10 cellular contexts compared by ENCODE assay signal in the genomic region with DNA sequence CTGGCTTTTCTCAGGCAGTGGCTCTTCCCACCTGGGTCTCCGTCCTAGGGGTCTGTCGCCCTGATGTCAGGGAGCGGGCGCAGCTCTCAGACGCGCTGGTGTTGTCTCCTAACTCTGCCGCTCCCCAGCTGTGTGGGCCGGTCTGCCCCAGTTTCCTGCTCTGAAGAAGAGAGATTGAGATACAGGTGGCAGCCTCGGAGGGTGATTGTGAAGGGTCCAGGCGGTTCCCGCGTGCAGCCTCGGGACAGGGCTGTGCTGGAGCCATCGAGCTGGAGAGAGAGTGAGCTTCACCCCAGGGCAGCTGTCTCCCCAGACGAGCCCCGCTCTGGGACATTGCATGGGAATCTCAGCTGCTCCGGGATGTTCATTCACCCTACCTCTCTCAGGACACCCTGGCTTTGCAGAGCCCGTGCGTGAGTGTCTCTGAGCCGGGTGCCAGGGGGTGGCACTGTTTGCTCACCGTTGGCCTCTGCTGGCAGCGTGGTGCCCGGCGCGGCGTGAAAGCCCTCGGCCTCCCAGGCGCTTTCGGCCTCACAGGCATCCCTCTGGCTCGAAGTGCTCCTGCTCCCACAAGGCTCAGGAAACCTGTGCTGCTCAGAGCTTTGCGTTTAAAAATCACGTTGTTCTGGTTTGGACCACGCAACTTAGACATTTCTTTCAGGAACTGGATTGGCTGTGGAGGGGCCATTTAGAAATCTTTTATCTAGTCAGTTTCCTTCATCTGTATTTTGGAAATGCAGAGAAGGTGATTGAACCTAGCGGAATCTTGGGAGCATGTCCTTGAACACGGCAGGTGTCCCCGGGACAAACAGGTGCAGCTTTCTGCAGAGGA. TPM values are rescaled to one million over a fixed set of nuclear protein-coding genes. Genes with fewer than 3 reads are reported as not detected.
DNase-seq lines count a peak whose midpoint lies in the region; ATAC-seq and TF ChIP-seq lines count a peak whose summit lies in the region.
"Had no signal": no experiment of that assay in that cellular context is flagged by ENCODE, and none has a peak within 500 bp of the region (broad histone marks: within the 10 kb centered on the region; RNA-seq: fewer than 3 reads in every experiment).

No MANE protein-coding gene starts in this region.

- TF ChIP-seq CTCF in AG09309 (IDR thresholded peaks at IDR 0.05; ENCODE audit: control insufficient read depth, insufficient read depth, low read depth, low read length, missing control alignments), result peak; percentile 77
- TF ChIP-seq CTCF in GM10266 (IDR thresholded peaks at IDR 0.05; ENCODE audit: control insufficient read depth, insufficient read depth, low read depth, missing control alignments), result peak; percentile 21
- peak; percentile 68 for TF ChIP-seq CTCF in OCI-LY7 (conservative IDR thresholded peaks at IDR 0.05; ENCODE audit: low read length)
- peak; percentile 46 for TF ChIP-seq CTCF in astrocyte of the cerebellum (IDR thresholded peaks at IDR 0.05; ENCODE audit: low read depth, low read length, missing control alignments)

- H4K20me1 ChIP-seq in OCI-LY7 (ENCODE audit: insufficient read depth, low read length), result no peaks in the 10 kb centered on the region

- no TSS peak for BruUV-seq in OCI-LY7 (replicated peaks; lab: Mats Ljungman, UMichigan)

- no peak overlapping the region for H3K4me2 ChIP-seq in OCI-LY7 (ENCODE audit: low read length)

- no peak overlapping the region for H3K27ac ChIP-seq in OCI-LY7 (ENCODE audit: low read depth, low read length, poor library complexity, severe bottlenecking)

- H3K4me3 ChIP-seq in AG09309 (ENCODE audit: control insufficient read depth, low read depth, low read length) (no peak overlapping the region), OCI-LY7 (ENCODE audit: low read depth, low read length, poor library complexity, severe bottlenecking) (no peak overlapping the region), astrocyte of the cerebellum (ENCODE audit: low read depth, low read length) (no peak overlapping the region)
- H3K4me3 ChIP-seq: HAP-1 had no signal

- H3K4me1 ChIP-seq in OCI-LY7 (ENCODE audit: insufficient read depth, low read length, poor library complexity, severe bottlenecking), result no peaks in the 10 kb centered on the region
- H3K4me1 ChIP-seq: HAP-1 had no signal

- H2AFZ ChIP-seq in OCI-LY7 (ENCODE audit: low read length), result no peak overlapping the region

- DNase-seq in AG09309 (ENCODE audit: low read depth) (no peak), GM10266 (ENCODE audit: extremely low spot score) (no peak), OCI-LY7 (ENCODE audit: low spot score) (peak; percentile 27), astrocyte of the cerebellum (ENCODE audit: low read depth) (no peak), inferior parietal cortex (ENCODE audit: extremely low spot score) (peak; percentile 47), NCI-H1048 (lab: John Stamatoyannopoulos, UW) (no peak)
- peak; percentile 53 for DNase-seq in stimulated activated naive CD8-positive, alpha-beta T cell treated with anti-CD3 and anti-CD28 coated beads, Interleukin-15, Interleukin-2, amounts not matched to agents 100 U/mL and 50 U/mL, for 24 hours

- intact Hi-C loops in OCI-LY7 (cut with micrococcal nuclease; ENCODE audit: unreplicated experiment), result loop anchor here (5.0 kb wide), 1 partner anchor 218 kb away; no protein-coding TSS in a partner anchor

- H3K79me2 ChIP-seq in OCI-LY7 (ENCODE audit: insufficient read depth, low read depth, low read length), result no peaks in the 10 kb centered on the region

- in situ Hi-C loops in astrocyte of the cerebellum (cut with HindIII; ENCODE audit: low sequenced_read_pairs), result no loop called here

- ATAC-seq in stimulated activated naive CD8-positive, alpha-beta T cell treated with anti-CD3 and anti-CD28 coated beads, Interleukin-15, Interleukin-2, amounts not matched to agents 100 U/mL and 50 U/mL, for 24 hours, result peak; percentile 73
- ATAC-seq in GM19397 (IDR thresholded peaks at IDR 0.05; ENCODE audit: unreplicated experiment), result no peak

- CTCF ChIA-PET in OCI-LY7 (lab: Charles Lee; ENCODE audit: unreplicated experiment), result no interaction called here

- no peaks in the 10 kb centered on the region for H3K9me3 ChIP-seq in OCI-LY7 (ENCODE audit: low read length)
- H3K9me3 ChIP-seq: HAP-1 had no signal

- no peaks in the 10 kb centered on the region for H3K36me3 ChIP-seq in OCI-LY7 (ENCODE audit: insufficient read depth, low read length)
- H3K36me3 ChIP-seq: HAP-1 had no signal

- H3K9me2 ChIP-seq in OCI-LY7 (ENCODE audit: insufficient read depth, low read length), result no peaks in the 10 kb centered on the region

- POLR2A ChIA-PET in OCI-LY7 (lab: Charles Lee), result no interaction called here

RNA-seq across cellular contexts. Expression of a gene that starts 33.8 kb away (rescaled TPM):
- total RNA-seq in OCI-LY7 (2014; rRNA removed; shearing (Covaris generic)), result 20.2 and 22.9 TPM in 2 replicates
- 20.4 and 24.8 TPM in 2 replicates for total RNA-seq in OCI-LY7 (2022)

RNA-seq across cellular contexts. Expression of a gene that starts 38.9 kb away (rescaled TPM):
- not detected in 2 replicates for total RNA-seq in OCI-LY7 (2014; rRNA removed; shearing (Covaris generic))
- not detected in 2 replicates for total RNA-seq in OCI-LY7 (2022)
- total RNA-seq: dermis microvascular lymphatic vessel endothelial cell had no signal

Comparison
In these comparisons a context has a peak if more than half of its experiments do, and no peak if none do; other contexts are left out.
1. DNase-seq: peak in OCI-LY7 (single experiment), inferior parietal cortex (single experiment) and stimulated activated naive CD8-positive, alpha-beta T cell treated with anti-CD3 and anti-CD28 coated beads, Interleukin-15, Interleukin-2, amounts not matched to agents 100 U/mL and 50 U/mL, for 24 hours (single experiment); none in AG09309 (single experiment), GM10266 (single experiment), astrocyte of the cerebellum (single experiment) and NCI-H1048 (single experiment).
2. CTCF ChIP-seq: peak in every context shown above with its lines; median percentile 77 in AG09309; 68 in OCI-LY7; 46 in astrocyte of the cerebellum; 21 in GM10266.